In the genomic region with DNA sequence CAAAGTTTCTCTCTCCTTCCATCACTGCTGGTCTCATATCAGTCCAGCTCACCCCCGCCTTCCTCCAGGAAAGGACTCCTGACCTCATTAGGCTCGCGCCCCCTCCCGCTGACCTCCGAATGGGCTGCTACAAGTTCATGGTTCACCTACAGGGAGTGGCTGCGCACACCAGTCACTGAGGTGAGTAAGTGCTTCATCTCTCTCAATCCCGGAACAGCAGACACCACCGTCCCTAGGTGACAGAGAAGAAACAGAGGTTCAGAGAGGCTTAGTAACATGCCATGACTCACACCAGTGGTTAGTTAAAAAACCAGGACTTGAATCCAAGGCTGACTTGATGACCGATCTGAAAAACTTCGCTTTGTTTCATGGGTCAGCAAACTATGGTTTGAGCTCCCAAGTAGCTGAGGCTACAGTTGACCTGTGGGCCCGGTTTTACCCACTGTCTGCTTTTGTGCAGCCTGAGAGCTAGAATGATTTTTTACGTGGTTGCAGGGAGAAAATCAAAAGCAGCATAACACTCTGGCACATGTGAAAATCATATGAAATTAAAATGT, we compare ENCODE assay signal across 1 cellular context.
TF ChIP-seq lines count a peak whose summit lies in the region.

No MANE protein-coding gene starts in this region.

TF ChIP-seq in K562, 482 proteins besides CTCF, POLR2A, EP300 and RAD21 (continued from another document and continues in another):
- no peak for TF ChIP-seq SNRNP70 (optimal IDR thresholded peaks at IDR 0.05; ENCODE audit: low read depth, low read length)
- TF ChIP-seq, protein P1, sequence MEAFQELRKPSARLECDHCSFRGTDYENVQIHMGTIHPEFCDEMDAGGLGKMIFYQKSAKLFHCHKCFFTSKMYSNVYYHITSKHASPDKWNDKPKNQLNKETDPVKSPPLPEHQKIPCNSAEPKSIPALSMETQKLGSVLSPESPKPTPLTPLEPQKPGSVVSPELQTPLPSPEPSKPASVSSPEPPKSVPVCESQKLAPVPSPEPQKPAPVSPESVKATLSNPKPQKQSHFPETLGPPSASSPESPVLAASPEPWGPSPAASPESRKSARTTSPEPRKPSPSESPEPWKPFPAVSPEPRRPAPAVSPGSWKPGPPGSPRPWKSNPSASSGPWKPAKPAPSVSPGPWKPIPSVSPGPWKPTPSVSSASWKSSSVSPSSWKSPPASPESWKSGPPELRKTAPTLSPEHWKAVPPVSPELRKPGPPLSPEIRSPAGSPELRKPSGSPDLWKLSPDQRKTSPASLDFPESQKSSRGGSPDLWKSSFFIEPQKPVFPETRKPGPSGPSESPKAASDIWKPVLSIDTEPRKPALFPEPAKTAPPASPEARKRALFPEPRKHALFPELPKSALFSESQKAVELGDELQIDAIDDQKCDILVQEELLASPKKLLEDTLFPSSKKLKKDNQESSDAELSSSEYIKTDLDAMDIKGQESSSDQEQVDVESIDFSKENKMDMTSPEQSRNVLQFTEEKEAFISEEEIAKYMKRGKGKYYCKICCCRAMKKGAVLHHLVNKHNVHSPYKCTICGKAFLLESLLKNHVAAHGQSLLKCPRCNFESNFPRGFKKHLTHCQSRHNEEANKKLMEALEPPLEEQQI (IDR thresholded peaks at IDR 0.05), result no peak
- TF ChIP-seq, protein P2, sequence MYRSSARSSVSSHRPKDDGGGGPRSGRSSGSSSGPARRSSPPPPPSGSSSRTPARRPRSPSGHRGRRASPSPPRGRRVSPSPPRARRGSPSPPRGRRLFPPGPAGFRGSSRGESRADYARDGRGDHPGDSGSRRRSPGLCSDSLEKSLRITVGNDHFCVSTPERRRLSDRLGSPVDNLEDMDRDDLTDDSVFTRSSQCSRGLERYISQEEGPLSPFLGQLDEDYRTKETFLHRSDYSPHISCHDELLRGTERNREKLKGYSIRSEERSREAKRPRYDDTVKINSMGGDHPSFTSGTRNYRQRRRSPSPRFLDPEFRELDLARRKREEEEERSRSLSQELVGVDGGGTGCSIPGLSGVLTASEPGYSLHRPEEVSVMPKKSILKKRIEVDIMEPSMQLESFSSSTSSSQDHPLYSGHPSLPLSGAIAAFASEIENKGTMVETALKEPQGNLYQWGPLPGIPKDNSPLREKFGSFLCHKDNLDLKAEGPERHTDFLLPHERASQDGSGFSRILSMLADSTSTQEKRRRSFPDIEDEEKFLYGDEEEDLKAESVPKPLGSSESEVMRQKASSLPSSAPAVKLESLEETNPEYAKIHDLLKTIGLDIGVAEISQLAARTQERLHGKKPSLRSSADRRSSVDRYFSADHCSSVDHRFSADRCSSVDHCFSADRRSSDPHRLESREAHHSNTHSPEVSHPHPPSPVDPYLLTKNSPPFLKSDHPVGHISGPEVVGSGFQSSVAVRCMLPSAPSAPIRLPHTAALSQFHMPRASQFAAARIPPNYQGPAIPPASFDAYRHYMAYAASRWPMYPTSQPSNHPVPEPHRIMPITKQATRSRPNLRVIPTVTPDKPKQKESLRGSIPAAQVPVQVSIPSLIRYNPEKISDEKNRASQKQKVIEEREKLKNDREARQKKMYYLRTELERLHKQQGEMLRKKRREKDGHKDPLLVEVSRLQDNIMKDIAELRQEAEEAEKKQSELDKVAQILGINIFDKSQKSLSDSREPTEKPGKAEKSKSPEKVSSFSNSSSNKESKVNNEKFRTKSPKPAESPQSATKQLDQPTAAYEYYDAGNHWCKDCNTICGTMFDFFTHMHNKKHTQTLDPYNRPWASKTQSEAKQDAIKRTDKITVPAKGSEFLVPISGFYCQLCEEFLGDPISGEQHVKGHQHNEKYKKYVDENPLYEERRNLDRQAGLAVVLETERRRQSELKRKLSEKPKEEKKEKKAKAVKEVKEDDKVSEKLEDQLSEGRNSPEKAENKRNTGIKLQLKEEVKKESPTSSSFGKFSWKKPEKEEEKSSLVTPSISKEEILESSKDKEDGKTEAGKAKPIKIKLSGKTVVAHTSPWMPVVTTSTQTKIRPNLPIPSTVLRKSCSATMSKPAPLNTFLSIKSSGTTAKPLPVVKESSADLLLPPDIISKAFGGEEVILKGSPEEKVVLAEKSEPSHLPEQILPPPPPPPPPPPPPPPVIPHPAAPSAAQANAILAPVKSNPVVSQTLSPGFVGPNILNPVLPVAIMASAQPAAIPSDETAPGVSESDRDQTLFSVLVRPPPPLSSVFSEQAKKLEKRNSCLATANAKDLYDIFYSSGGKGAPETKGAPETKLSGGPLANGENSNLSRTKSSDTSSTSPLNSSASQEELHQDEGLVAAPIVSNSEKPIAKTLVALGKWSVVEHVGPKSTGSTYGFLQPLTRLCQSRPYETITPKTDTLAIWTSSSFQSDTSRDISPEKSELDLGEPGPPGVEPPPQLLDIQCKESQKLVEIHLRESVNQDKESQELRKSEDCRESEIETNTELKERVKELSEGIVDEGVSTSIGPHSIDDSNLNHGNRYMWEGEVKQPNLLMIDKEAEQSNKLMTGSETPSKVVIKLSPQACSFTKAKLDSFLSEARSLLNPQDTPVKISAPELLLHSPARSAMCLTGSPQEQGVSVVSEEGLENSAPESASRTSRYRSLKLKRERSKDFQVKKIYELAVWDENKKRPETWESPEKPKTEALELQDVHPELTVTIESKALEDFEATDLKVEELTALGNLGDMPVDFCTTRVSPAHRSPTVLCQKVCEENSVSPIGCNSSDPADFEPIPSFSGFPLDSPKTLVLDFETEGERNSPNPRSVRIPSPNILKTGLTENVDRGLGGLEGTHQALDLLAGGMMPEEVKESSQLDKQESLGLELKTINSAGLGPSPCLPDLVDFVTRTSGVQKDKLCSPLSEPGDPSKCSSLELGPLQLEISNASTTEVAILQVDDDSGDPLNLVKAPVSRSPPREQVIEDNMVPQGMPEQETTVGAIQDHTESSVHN (IDR thresholded peaks at IDR 0.05; ENCODE audit: borderline replicate concordance in 1 of 2, low read depth in 1 of 2), result no peak
- TF ChIP-seq ETV5 (CRISPR knock-in tag; IDR thresholded peaks at IDR 0.05; ENCODE audit: low read depth), result no peak
- TF ChIP-seq GATAD2A (IDR thresholded peaks at IDR 0.05), result 0 out of 2 replicates have a peak, but pooled peaks have one; percentile 52
- TF ChIP-seq ZFP91 (CRISPR knock-in tag; IDR thresholded peaks at IDR 0.05), result no peak
- TF ChIP-seq TGIF2 (CRISPR knock-in tag; IDR thresholded peaks at IDR 0.05), result no peak
- TF ChIP-seq NUFIP1 (IDR thresholded peaks at IDR 0.05; ENCODE audit: partially characterized antibody), result no peak
- no peak for TF ChIP-seq ATF1 (CRISPR knock-in tag; IDR thresholded peaks at IDR 0.05)
- TF ChIP-seq ATF1 (tag; IDR thresholded peaks at IDR 0.05), result no peak
- no peak for TF ChIP-seq ZNF184 (CRISPR knock-in tag; IDR thresholded peaks at IDR 0.05)
- no peak for TF ChIP-seq DACH1 (IDR thresholded peaks at IDR 0.05; ENCODE audit: partially characterized antibody)
- TF ChIP-seq FIP1L1 (IDR thresholded peaks at IDR 0.05; ENCODE audit: low read depth, low read length, poor library complexity, severe bottlenecking), result no peak
- TF ChIP-seq TCF3 (CRISPR knock-in tag; IDR thresholded peaks at IDR 0.05), result no peak
- TF ChIP-seq SIN3A (IDR thresholded peaks at IDR 0.05; ENCODE audit: borderline replicate concordance in 2 of 2, control insufficient read depth in 1 of 2, low read depth in 2 of 2, low read length in 2 of 2), result no peak
- no peak for TF ChIP-seq ZNF696 (CRISPR knock-in tag; conservative IDR thresholded peaks at IDR 0.05)
- TF ChIP-seq MTA1 (IDR thresholded peaks at IDR 0.05; ENCODE audit: borderline replicate concordance), result peak; percentile 74
- TF ChIP-seq, protein P3, sequence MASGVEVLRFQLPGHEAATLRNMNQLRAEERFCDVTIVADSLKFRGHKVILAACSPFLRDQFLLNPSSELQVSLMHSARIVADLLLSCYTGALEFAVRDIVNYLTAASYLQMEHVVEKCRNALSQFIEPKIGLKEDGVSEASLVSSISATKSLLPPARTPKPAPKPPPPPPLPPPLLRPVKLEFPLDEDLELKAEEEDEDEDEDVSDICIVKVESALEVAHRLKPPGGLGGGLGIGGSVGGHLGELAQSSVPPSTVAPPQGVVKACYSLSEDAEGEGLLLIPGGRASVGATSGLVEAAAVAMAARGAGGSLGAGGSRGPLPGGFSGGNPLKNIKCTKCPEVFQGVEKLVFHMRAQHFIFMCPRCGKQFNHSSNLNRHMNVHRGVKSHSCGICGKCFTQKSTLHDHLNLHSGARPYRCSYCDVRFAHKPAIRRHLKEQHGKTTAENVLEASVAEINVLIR (CRISPR knock-in tag; IDR thresholded peaks at IDR 0.05), result no peak
- no peak for TF ChIP-seq ZSCAN29 (IDR thresholded peaks at IDR 0.05)
- no peak for TF ChIP-seq ZNF217 (CRISPR knock-in tag; IDR thresholded peaks at IDR 0.05)
- TF ChIP-seq, protein P4, sequence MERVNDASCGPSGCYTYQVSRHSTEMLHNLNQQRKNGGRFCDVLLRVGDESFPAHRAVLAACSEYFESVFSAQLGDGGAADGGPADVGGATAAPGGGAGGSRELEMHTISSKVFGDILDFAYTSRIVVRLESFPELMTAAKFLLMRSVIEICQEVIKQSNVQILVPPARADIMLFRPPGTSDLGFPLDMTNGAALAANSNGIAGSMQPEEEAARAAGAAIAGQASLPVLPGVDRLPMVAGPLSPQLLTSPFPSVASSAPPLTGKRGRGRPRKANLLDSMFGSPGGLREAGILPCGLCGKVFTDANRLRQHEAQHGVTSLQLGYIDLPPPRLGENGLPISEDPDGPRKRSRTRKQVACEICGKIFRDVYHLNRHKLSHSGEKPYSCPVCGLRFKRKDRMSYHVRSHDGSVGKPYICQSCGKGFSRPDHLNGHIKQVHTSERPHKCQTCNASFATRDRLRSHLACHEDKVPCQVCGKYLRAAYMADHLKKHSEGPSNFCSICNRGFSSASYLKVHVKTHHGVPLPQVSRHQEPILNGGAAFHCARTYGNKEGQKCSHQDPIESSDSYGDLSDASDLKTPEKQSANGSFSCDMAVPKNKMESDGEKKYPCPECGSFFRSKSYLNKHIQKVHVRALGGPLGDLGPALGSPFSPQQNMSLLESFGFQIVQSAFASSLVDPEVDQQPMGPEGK (CRISPR knock-in tag; IDR thresholded peaks at IDR 0.05; ENCODE audit: borderline replicate concordance), result no peak
- no peak for TF ChIP-seq POLR3A (IDR thresholded peaks at IDR 0.05; ENCODE audit: borderline replicate concordance, extremely low read depth, insufficient read depth, insufficient read length)
- TF ChIP-seq GTF2A2 (tag; IDR thresholded peaks at IDR 0.05), result no peak
- TF ChIP-seq, protein P5, sequence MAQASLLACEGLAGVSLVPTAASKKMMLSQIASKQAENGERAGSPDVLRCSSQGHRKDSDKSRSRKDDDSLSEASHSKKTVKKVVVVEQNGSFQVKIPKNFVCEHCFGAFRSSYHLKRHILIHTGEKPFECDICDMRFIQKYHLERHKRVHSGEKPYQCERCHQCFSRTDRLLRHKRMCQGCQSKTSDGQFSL (CRISPR knock-in tag; IDR thresholded peaks at IDR 0.05), result no peak
- TF ChIP-seq, protein P5 (tag; IDR thresholded peaks at IDR 0.05), result no peak
- peak; percentile 86 for TF ChIP-seq BRD9 (IDR thresholded peaks at IDR 0.05; ENCODE audit: low read depth, partially characterized antibody)
- TF ChIP-seq, protein P6, sequence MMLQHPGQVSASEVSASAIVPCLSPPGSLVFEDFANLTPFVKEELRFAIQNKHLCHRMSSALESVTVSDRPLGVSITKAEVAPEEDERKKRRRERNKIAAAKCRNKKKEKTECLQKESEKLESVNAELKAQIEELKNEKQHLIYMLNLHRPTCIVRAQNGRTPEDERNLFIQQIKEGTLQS (IDR thresholded peaks at IDR 0.05), result peak; percentile 83
- TF ChIP-seq, protein P6 (CRISPR knock-in tag; conservative IDR thresholded peaks at IDR 0.05), result 0 out of 2 replicates have a peak, but pooled peaks have one; percentile 40
- no peak for TF ChIP-seq RBM15 (IDR thresholded peaks at IDR 0.05; ENCODE audit: insufficient read depth, low read length)
- no peak for TF ChIP-seq NR3C1 (CRISPR knock-in tag; IDR thresholded peaks at IDR 0.05)
- no peak for TF ChIP-seq ARHGAP35 (IDR thresholded peaks at IDR 0.05; ENCODE audit: partially characterized antibody)
- TF ChIP-seq HNRNPH1 (optimal IDR thresholded peaks at IDR 0.05; ENCODE audit: low read depth, low read length), result no peak
- no peak for TF ChIP-seq HDAC3 (IDR thresholded peaks at IDR 0.05; ENCODE audit: borderline replicate concordance, partially characterized antibody)
- no peak for TF ChIP-seq ZNF3 (CRISPR knock-in tag; IDR thresholded peaks at IDR 0.05)
- TF ChIP-seq, protein P7, sequence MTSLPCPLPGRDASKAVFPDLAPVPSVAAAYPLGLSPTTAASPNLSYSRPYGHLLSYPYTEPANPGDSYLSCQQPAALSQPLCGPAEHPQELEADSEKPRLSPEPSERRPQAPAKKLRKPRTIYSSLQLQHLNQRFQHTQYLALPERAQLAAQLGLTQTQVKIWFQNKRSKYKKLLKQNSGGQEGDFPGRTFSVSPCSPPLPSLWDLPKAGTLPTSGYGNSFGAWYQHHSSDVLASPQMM (CRISPR knock-in tag; IDR thresholded peaks at IDR 0.05), result no peak
- TF ChIP-seq, protein P8, sequence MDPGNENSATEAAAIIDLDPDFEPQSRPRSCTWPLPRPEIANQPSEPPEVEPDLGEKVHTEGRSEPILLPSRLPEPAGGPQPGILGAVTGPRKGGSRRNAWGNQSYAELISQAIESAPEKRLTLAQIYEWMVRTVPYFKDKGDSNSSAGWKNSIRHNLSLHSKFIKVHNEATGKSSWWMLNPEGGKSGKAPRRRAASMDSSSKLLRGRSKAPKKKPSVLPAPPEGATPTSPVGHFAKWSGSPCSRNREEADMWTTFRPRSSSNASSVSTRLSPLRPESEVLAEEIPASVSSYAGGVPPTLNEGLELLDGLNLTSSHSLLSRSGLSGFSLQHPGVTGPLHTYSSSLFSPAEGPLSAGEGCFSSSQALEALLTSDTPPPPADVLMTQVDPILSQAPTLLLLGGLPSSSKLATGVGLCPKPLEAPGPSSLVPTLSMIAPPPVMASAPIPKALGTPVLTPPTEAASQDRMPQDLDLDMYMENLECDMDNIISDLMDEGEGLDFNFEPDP (CRISPR knock-in tag; IDR thresholded peaks at IDR 0.05), result no peak
